In genomic region chr10:61423178-61423577, GRCh38 we compare ENCODE assay signal across 23 cellular contexts.
"Had no signal": no experiment of that assay in that cellular context is flagged by ENCODE, and none has a peak within 500 bp of the region (broad histone marks: within the 10 kb centered on the region; RNA-seq: fewer than 3 reads in every experiment).

No MANE protein-coding gene starts in this region.

- DNase-seq: KBM-7, MV-4-11, NCI-H1048, NCI-H1105, NCI-H1417 treated with DMSO at 0.1 percent for 48 hours, NCI-H146, NCI-H1694 treated with DMSO at 0.1 percent for 48 hours, NCI-H1930, NCI-H2081, NCI-H2107, NCI-H2227 treated with DMSO at 0.1 percent for 48 hours, NCI-H446, NCI-H510A, NCI-H524 treated with DMSO at 0.1 percent for 48 hours, NCI-H69, NCI-H774, PC-3, SHP77, SK-N-SH, SW 1271, T-cell had no signal

- ATAC-seq: Panc1, PC-3, T-cell had no signal

- H3K4me1 Mint-ChIP-seq: IgD-negative memory B cell, T-cell had no signal

- H3K27ac Mint-ChIP-seq: IgD-negative memory B cell, T-cell had no signal

- H3K36me3 Mint-ChIP-seq: T-cell had no signal

- H3K4me3 Mint-ChIP-seq: T-cell had no signal

- H3K27me3 Mint-ChIP-seq: IgD-negative memory B cell, T-cell had no signal
